ENCODE assay signal across 15 cellular contexts in genomic region chr6:148830614-148831013, GRCh38.
DNase-seq lines count a peak whose midpoint lies in the region; ATAC-seq and TF ChIP-seq lines count a peak whose summit lies in the region.
"Had no signal": no experiment of that assay in that cellular context is flagged by ENCODE, and none has a peak within 500 bp of the region (broad histone marks: within the 10 kb centered on the region; RNA-seq: fewer than 3 reads in every experiment).

No MANE protein-coding gene starts in this region.

- no peak for DNase-seq in activated CD4-positive, alpha-beta T cell treated with anti-CD3 and anti-CD28 coated beads for 36 hours
- no peak for DNase-seq in activated CD4-positive, alpha-beta T cell treated with anti-CD3 and anti-CD28 coated beads for 1 hour
- DNase-seq in activated CD8-positive, alpha-beta T cell treated with anti-CD3 and anti-CD28 coated beads, Interleukin-2, amount 10 ng/mL, durations not matched to agents 7 days and 5 days, result no peak
- no peak for DNase-seq in natural killer cell
- no peak for DNase-seq in mammary epithelial cell
- no peak for DNase-seq in NCI-H345 treated with DMSO at 0.1 percent for 48 hours (lab: John Stamatoyannopoulos, UW; ENCODE audit: unreplicated experiment)
- DNase-seq in foreskin melanocyte, result no peak
- DNase-seq: HCEC 1CT, NCI-H146, NCI-H510A, nucleus accumbens, tibial artery had no signal

- no peaks in the 10 kb centered on the region for H3K36me3 Mint-ChIP-seq in activated CD4-positive, alpha-beta T cell treated with anti-CD3 and anti-CD28 coated beads for 36 hours (ENCODE audit: low read depth)
- H3K36me3 Mint-ChIP-seq in IgD-negative memory B cell (peaks cover 2% of the 10 kb centered on the region), natural killer cell (no peaks in the 10 kb centered on the region)
- no peaks in the 10 kb centered on the region for H3K36me3 Mint-ChIP-seq in activated CD8-positive, alpha-beta T cell treated with anti-CD3 and anti-CD28 coated beads, Interleukin-2, amount 10 ng/mL, durations not matched to agents 7 days and 5 days (ENCODE audit: low read depth)

- ATAC-seq in activated CD4-positive, alpha-beta T cell treated with anti-CD3 and anti-CD28 coated beads for 36 hours, result peak; percentile 75
- peak; percentile 44 for ATAC-seq in activated CD8-positive, alpha-beta T cell treated with anti-CD3 and anti-CD28 coated beads, Interleukin-2, amount 10 ng/mL, durations not matched to agents 7 days and 5 days
- ATAC-seq in natural killer cell, result peak; percentile 47 to 52 (median 51)

- H3K27me3 ChIP-seq in mammary epithelial cell (ENCODE audit: insufficient read depth, low read length), result no peaks in the 10 kb centered on the region
- H3K27me3 ChIP-seq: cardiac muscle cell, tibial artery had no signal

- no peak overlapping the region for H2AFZ ChIP-seq in mammary epithelial cell (ENCODE audit: low read depth, low read length)

- no peak overlapping the region for H3K4me2 ChIP-seq in mammary epithelial cell (ENCODE audit: insufficient read depth, low read depth, low read length)
- H3K4me2 ChIP-seq: smooth muscle cell had no signal

- H3K4me3 ChIP-seq in mammary epithelial cell (replicated peaks in 1 of 3; ENCODE audit: insufficient read depth in 1 of 3, low read depth in 2 of 3, low read length in 3 of 3), result no peak overlapping the region
- H3K4me3 ChIP-seq: cardiac muscle cell, smooth muscle cell, tibial artery had no signal

- no peaks in the 10 kb centered on the region for H3K9me3 ChIP-seq in mammary epithelial cell (replicated peaks; ENCODE audit: insufficient read depth, low read length)
- H3K9me3 ChIP-seq: tibial artery had no signal

- intact Hi-C loops in activated CD4-positive, alpha-beta T cell treated with anti-CD3 and anti-CD28 coated beads for 36 hours (cut with DNase I, micrococcal nuclease), result loop anchor here (1.0 to 2.0 kb wide), 5 partner anchors 38 to 72 kb away; no protein-coding TSS in a partner anchor
- intact Hi-C loops in natural killer cell (cut with micrococcal nuclease), result loop anchor here (1.0 to 5.0 kb wide), 2 partner anchors 69 to 83 kb away; partner anchors contain the start of gene UST
- intact Hi-C loops in mammary epithelial cell (cut with micrococcal nuclease), result loop anchor here (5.0 kb wide), 1 partner anchor 83 kb away; the partner anchor contains the start of gene UST

- POLR2A ChIA-PET in activated CD4-positive, alpha-beta T cell treated with anti-CD3 and anti-CD28 coated beads for 36 hours (lab: Charles Lee), result interaction anchor here (0.7 kb wide), 1 partner anchor 70 kb away, joined by 4 read pairs; no protein-coding TSS in a partner anchor
- POLR2A ChIA-PET in activated CD8-positive, alpha-beta T cell treated with anti-CD3 and anti-CD28 coated beads, Interleukin-2, amount 10 ng/mL, durations not matched to agents 7 days and 5 days (lab: Charles Lee), result no interaction called here

- H4K20me1 ChIP-seq in mammary epithelial cell (ENCODE audit: insufficient read depth, low read length), result no peaks in the 10 kb centered on the region

- peak overlapping the region; percentile 49 for H3K27ac Mint-ChIP-seq in activated CD4-positive, alpha-beta T cell treated with anti-CD3 and anti-CD28 coated beads for 36 hours
- peak overlapping the region; percentile 33 to 94 (median 78) for H3K27ac Mint-ChIP-seq in IgD-negative memory B cell
- H3K27ac Mint-ChIP-seq in activated CD8-positive, alpha-beta T cell treated with anti-CD3 and anti-CD28 coated beads, Interleukin-2, amount 10 ng/mL, durations not matched to agents 7 days and 5 days, result peak overlapping the region; percentile 11
- H3K27ac Mint-ChIP-seq in natural killer cell, result peak overlapping the region; percentile 85 to 96

- dilution Hi-C loops in mammary epithelial cell (cut with HindIII; ENCODE audit: low sequenced_read_pairs), result no loop called here

- in situ Hi-C loops in mammary epithelial cell (cut with MboI; ENCODE audit: low sequenced_read_pairs in 2 of 2), result no loop called here

- H3K4me1 ChIP-seq in mammary epithelial cell (ENCODE audit: insufficient read depth, low read length), result peaks cover 25% of the 10 kb centered on the region

- CTCF ChIA-PET in activated CD4-positive, alpha-beta T cell treated with anti-CD3 and anti-CD28 coated beads for 36 hours (lab: Charles Lee), result interaction anchor here (0.6 kb wide), 2 partner anchors 134 to 345 kb away, joined by 3 read pairs; no protein-coding TSS in a partner anchor
- CTCF ChIA-PET in activated CD8-positive, alpha-beta T cell treated with anti-CD3 and anti-CD28 coated beads, Interleukin-2, amount 10 ng/mL, durations not matched to agents 7 days and 5 days (lab: Charles Lee), result interaction anchor here (0.6 kb wide), 1 partner anchor 125 kb away, joined by 3 read pairs; no protein-coding TSS in a partner anchor
- CTCF ChIA-PET in mammary epithelial cell (lab: Charles Lee; ENCODE audit: low non-redundant PET), result no interaction called here

- peaks cover 39% of the 10 kb centered on the region for H3K4me1 Mint-ChIP-seq in activated CD4-positive, alpha-beta T cell treated with anti-CD3 and anti-CD28 coated beads for 36 hours
- H3K4me1 Mint-ChIP-seq in IgD-negative memory B cell (peaks cover 25 to 40% (median 32%) of the 10 kb centered on the region in 3 donors), natural killer cell (peaks cover 41 to 53% of the 10 kb centered on the region in 2 donors)
- H3K4me1 Mint-ChIP-seq in activated CD8-positive, alpha-beta T cell treated with anti-CD3 and anti-CD28 coated beads, Interleukin-2, amount 10 ng/mL, durations not matched to agents 7 days and 5 days (ENCODE audit: low read depth), result peaks cover 13% of the 10 kb centered on the region

- no peaks in the 10 kb centered on the region for H3K36me3 ChIP-seq in mammary epithelial cell (ENCODE audit: insufficient read depth, low read length)
- H3K36me3 ChIP-seq: cardiac muscle cell, tibial artery had no signal

- no peak overlapping the region for H3K9ac ChIP-seq in mammary epithelial cell (ENCODE audit: insufficient read depth, low read length)

- H3K9me3 Mint-ChIP-seq in activated CD4-positive, alpha-beta T cell treated with anti-CD3 and anti-CD28 coated beads for 36 hours (ENCODE audit: low read depth), result no peaks in the 10 kb centered on the region
- H3K9me3 Mint-ChIP-seq in IgD-negative memory B cell (no peaks in the 10 kb centered on the region), natural killer cell (no peaks in the 10 kb centered on the region)
- no peaks in the 10 kb centered on the region for H3K9me3 Mint-ChIP-seq in activated CD8-positive, alpha-beta T cell treated with anti-CD3 and anti-CD28 coated beads, Interleukin-2, amount 10 ng/mL, durations not matched to agents 7 days and 5 days (ENCODE audit: insufficient read depth)

- H3K4me3 Mint-ChIP-seq in activated CD4-positive, alpha-beta T cell treated with anti-CD3 and anti-CD28 coated beads for 36 hours, result peak overlapping the region; percentile 65
- peak overlapping the region; percentile 85 to 95 (median 88) for H3K4me3 Mint-ChIP-seq in IgD-negative memory B cell
- peak overlapping the region; percentile 59 for H3K4me3 Mint-ChIP-seq in activated CD8-positive, alpha-beta T cell treated with anti-CD3 and anti-CD28 coated beads, Interleukin-2, amount 10 ng/mL, durations not matched to agents 7 days and 5 days
- peak overlapping the region; percentile 97 for H3K4me3 Mint-ChIP-seq in natural killer cell

- no TSS peak for BruUV-seq in mammary epithelial cell (replicated peaks; lab: Mats Ljungman, UMichigan)

- H3K79me2 ChIP-seq in mammary epithelial cell (ENCODE audit: insufficient read depth, low read length), result peaks cover 2% of the 10 kb centered on the region

- H3K27ac ChIP-seq in mammary epithelial cell (ENCODE audit: insufficient read depth, low read depth, low read length), result no peak overlapping the region
- H3K27ac ChIP-seq: cardiac muscle cell, tibial artery had no signal

- TF ChIP-seq CTCF in natural killer cell (IDR thresholded peaks at IDR 0.05) (no peak), mammary epithelial cell (conservative IDR thresholded peaks at IDR 0.05 in 1 of 2, IDR thresholded peaks at IDR 0.05 in 1 of 2; ENCODE audit: extremely low read depth in 1 of 2, insufficient read depth in 1 of 2, low read depth in 1 of 2, low read length in 2 of 2) (no peak)

- H3K27me3 Mint-ChIP-seq in activated CD4-positive, alpha-beta T cell treated with anti-CD3 and anti-CD28 coated beads for 36 hours, result peaks cover 11% of the 10 kb centered on the region
- H3K27me3 Mint-ChIP-seq in IgD-negative memory B cell, result no peaks in the 10 kb centered on the region
- no peaks in the 10 kb centered on the region for H3K27me3 Mint-ChIP-seq in activated CD8-positive, alpha-beta T cell treated with anti-CD3 and anti-CD28 coated beads, Interleukin-2, amount 10 ng/mL, durations not matched to agents 7 days and 5 days (ENCODE audit: low read depth)
- no peaks in the 10 kb centered on the region for H3K27me3 Mint-ChIP-seq in natural killer cell (ENCODE audit: low read depth in 2 of 2)

- 98% methylated on average over 3 of the region's 3 CpGs for WGBS in mammary epithelial cell (ENCODE audit: low coverage, missing lambda C conversion rate)

Comparison
In these comparisons a context has a peak if more than half of its experiments do, and no peak if none do; other contexts are left out.
1. H3K27ac Mint-ChIP-seq: peak in every context shown above with its lines; median percentile 90 in natural killer cell; 78 in IgD-negative memory B cell; 49 in activated CD4-positive, alpha-beta T cell treated with anti-CD3 and anti-CD28 coated beads for 36 hours; 11 in activated CD8-positive, alpha-beta T cell treated with anti-CD3 and anti-CD28 coated beads, Interleukin-2, amount 10 ng/mL, durations not matched to agents 7 days and 5 days.